In genomic region chr10:7471720-7472367, GRCh38 we compare ENCODE assay signal across 8 cellular contexts.
DNase-seq lines count a peak whose midpoint lies in the region; ATAC-seq and TF ChIP-seq lines count a peak whose summit lies in the region.

No MANE protein-coding gene starts in this region.

- WGBS in stomach, 5 donors = 48 to 62% (median 59%) methylated on average over 9 of the region's 9 CpGs

- H3K36me3 Mint-ChIP-seq in natural killer cell = no peaks in the 10 kb centered on the region

- TF ChIP-seq EP300 in stomach (IDR thresholded peaks at IDR 0.05) = no peak

- H3K36me3 ChIP-seq in Peyer's patch (no peaks in the 10 kb centered on the region), stomach (no peaks in the 10 kb centered on the region)

- H3K4me1 ChIP-seq in Peyer's patch = peaks cover 0 to 7% (median 0%) of the 10 kb centered on the region in 4 donors
- H3K4me1 ChIP-seq in stomach = peaks cover 0 to 12% (median 8%) of the 10 kb centered on the region in 4 donors

- H3K4me3 ChIP-seq in Peyer's patch = no peak overlapping the region
- no peak overlapping the region for H3K4me3 ChIP-seq in stomach

- H3K27me3 ChIP-seq in Peyer's patch (no peaks in the 10 kb centered on the region), stomach (peaks cover 0 to 12% (median 0%) of the 10 kb centered on the region in 3 donors)

- no peaks in the 10 kb centered on the region for H3K9me3 ChIP-seq in Peyer's patch
- H3K9me3 ChIP-seq in stomach = no peaks in the 10 kb centered on the region

- H3K27ac Mint-ChIP-seq in natural killer cell = peak overlapping the region; percentile 74 to 82

- H3K27ac ChIP-seq in Peyer's patch (peak overlapping the region; percentile 8 to 65 (median 26)), stomach (peak overlapping the region in 2 of 5 donors; percentile 10 to 45)

- H3K9me3 Mint-ChIP-seq in natural killer cell = no peaks in the 10 kb centered on the region

- TF ChIP-seq POLR2A in Peyer's patch (IDR thresholded peaks at IDR 0.05) (no peak), stomach (IDR thresholded peaks at IDR 0.05) (no peak)

- intact Hi-C loops in natural killer cell (cut with micrococcal nuclease) = no loop called here
- intact Hi-C loops in stomach (cut with DNase I; ENCODE audit: low total_unique reads) = no loop called here

- peak; percentile 80 for ATAC-seq in HG02938 (IDR thresholded peaks at IDR 0.05; ENCODE audit: unreplicated experiment)
- peak; percentile 62 to 76 (median 72) for ATAC-seq in natural killer cell

- peak; percentile 19 for DNase-seq in stimulated activated CD4-positive, alpha-beta T cell treated with anti-CD3 and anti-CD28 coated beads, Interleukin-15, amount 100 ng/mL, for 24 hours
- DNase-seq in stimulated activated CD4-positive, alpha-beta T cell treated with anti-CD3 and anti-CD28 coated beads, Interleukin-4, amount 100 ng/mL, for 4 hours = no peak
- DNase-seq in Peyer's patch (peak in 2 of 3 donors; percentile 81 to 86), natural killer cell (no peak), stomach (no peak), glomerular visceral epithelial cell (ENCODE audit: extremely low spot score) (no peak), COLO668 (lab: John Stamatoyannopoulos, UW; ENCODE audit: unreplicated experiment) (no peak)

- no peak for TF ChIP-seq CTCF in Peyer's patch (IDR thresholded peaks at IDR 0.05)
- no peak for TF ChIP-seq CTCF in natural killer cell (IDR thresholded peaks at IDR 0.05)
- no peak for TF ChIP-seq CTCF in stomach (IDR thresholded peaks at IDR 0.05)

- no peaks in the 10 kb centered on the region for H3K27me3 Mint-ChIP-seq in natural killer cell (ENCODE audit: low read depth in 2 of 2)

- H3K4me1 Mint-ChIP-seq in natural killer cell = peaks cover 16 to 19% of the 10 kb centered on the region in 2 donors

- H3K4me3 Mint-ChIP-seq in natural killer cell = peak overlapping the region; percentile 90

Comparison
In these comparisons a context has a peak if more than half of its experiments do, and no peak if none do; other contexts are left out.
1. DNase-seq: peak in stimulated activated CD4-positive, alpha-beta T cell treated with anti-CD3 and anti-CD28 coated beads, Interleukin-15, amount 100 ng/mL, for 24 hours (single experiment) and Peyer's patch (2 of 3); none in stimulated activated CD4-positive, alpha-beta T cell treated with anti-CD3 and anti-CD28 coated beads, Interleukin-4, amount 100 ng/mL, for 4 hours (0 of 2), natural killer cell (single experiment), stomach (single experiment), glomerular visceral epithelial cell (single experiment) and COLO668 (single experiment).